Comparison of ENCODE assay signal across 9 cellular contexts in genomic region chr15:72312605-72313447, GRCh38. TPM values are rescaled to one million over a fixed set of nuclear protein-coding genes. Genes with fewer than 3 reads are reported as not detected.
DNase-seq lines count a peak whose midpoint lies in the region; TF ChIP-seq lines count a peak whose summit lies in the region.
"Had no signal": no experiment of that assay in that cellular context is flagged by ENCODE, and none has a peak within 500 bp of the region (broad histone marks: within the 10 kb centered on the region; RNA-seq: fewer than 3 reads in every experiment).

No MANE protein-coding gene starts in this region.

- no peak overlapping the region for H3K4me2 ChIP-seq in neural progenitor cell
- H3K4me2 ChIP-seq: BLaER1 had no signal

- no peak overlapping the region for H3K27ac Mint-ChIP-seq in neural progenitor cell

- peaks cover 2% of the 10 kb centered on the region for H4K20me1 ChIP-seq in neural progenitor cell (ENCODE audit: low read depth)
- H4K20me1 ChIP-seq: BLaER1 had no signal

- H3F3A ChIP-seq in neural progenitor cell (ENCODE audit: low read depth), result no peaks in the 10 kb centered on the region

- H3K27me3 Mint-ChIP-seq in neural progenitor cell (ENCODE audit: insufficient read depth, low read depth), result peaks cover 22% of the 10 kb centered on the region

- intact Hi-C loops in tibial artery (cut with DNase I; ENCODE audit: low total_unique reads), result no loop called here

- no peak overlapping the region for H3K4me3 Mint-ChIP-seq in neural progenitor cell

- H3K27me3 ChIP-seq in neural progenitor cell, result peaks cover 70% of the 10 kb centered on the region
- H3K27me3 ChIP-seq in tibial artery, result no peaks in the 10 kb centered on the region
- H3K27me3 ChIP-seq: BLaER1 had no signal

- H3K79me2 ChIP-seq in neural progenitor cell (ENCODE audit: low read depth), result no peaks in the 10 kb centered on the region

- H3K9me3 Mint-ChIP-seq in neural progenitor cell, result no peaks in the 10 kb centered on the region

- H3K4me1 ChIP-seq in neural progenitor cell (no peaks in the 10 kb centered on the region), tibial artery (no peaks in the 10 kb centered on the region)

- H3K36me3 ChIP-seq in neural progenitor cell (no peaks in the 10 kb centered on the region), tibial artery (no peaks in the 10 kb centered on the region)
- H3K36me3 ChIP-seq: BLaER1 had no signal

- TF ChIP-seq CTCF in fibroblast of mammary gland (conservative IDR thresholded peaks at IDR 0.05; ENCODE audit: control insufficient read depth, insufficient read depth, low read depth, low read length) (peak; percentile 81), neural progenitor cell (IDR thresholded peaks at IDR 0.05) (peak; percentile 82), tibial artery (IDR thresholded peaks at IDR 0.05) (peak; percentile 47 to 59)

- H3K9me3 ChIP-seq in neural progenitor cell (ENCODE audit: low read depth), result no peaks in the 10 kb centered on the region
- H3K9me3 ChIP-seq in tibial artery, result no peaks in the 10 kb centered on the region
- H3K9me3 ChIP-seq: BLaER1 had no signal

- H3K4me3 ChIP-seq in fibroblast of mammary gland (ENCODE audit: control insufficient read depth, low read depth, low read length) (no peak overlapping the region), neural progenitor cell (no peak overlapping the region), tibial artery (no peak overlapping the region)
- H3K4me3 ChIP-seq: BLaER1 had no signal

- H2AFZ ChIP-seq in neural progenitor cell (replicated peaks), result no peak overlapping the region

- no peaks in the 10 kb centered on the region for H3K36me3 Mint-ChIP-seq in neural progenitor cell

- H3K27ac ChIP-seq in neural progenitor cell, result no peak overlapping the region
- H3K27ac ChIP-seq in tibial artery, result no peak overlapping the region
- H3K27ac ChIP-seq: BLaER1 had no signal

- H3K4me1 Mint-ChIP-seq in neural progenitor cell, result no peaks in the 10 kb centered on the region

- DNase-seq in NCI-H1417 (lab: John Stamatoyannopoulos, UW), result peak; percentile 31 to 81 (median 42)
- no peak for DNase-seq in NCI-H1417 treated with DMSO at 0.1 percent for 48 hours (lab: John Stamatoyannopoulos, UW)
- peak; percentile 92 for DNase-seq in HuH-7 (ENCODE audit: low spot score)
- peak; percentile 74 for DNase-seq in OCI-M1 (lab: John Stamatoyannopoulos, UW)
- DNase-seq in activated T-cell treated with anti-CD3 and anti-CD28 coated beads, Interleukin-2, amount 50 U/mL, for 1 hour, result peak; percentile 58
- peak; percentile 73 for DNase-seq in fibroblast of mammary gland (ENCODE audit: low read depth)
- peak; percentile 82 for DNase-seq in neural progenitor cell (ENCODE audit: low spot score)
- DNase-seq in tibial artery, result peak; percentile 60 to 75

- no peak overlapping the region for H3K9ac ChIP-seq in neural progenitor cell
- H3K9ac ChIP-seq: BLaER1 had no signal

RNA-seq across cellular contexts. Expression of gene CELF6, which starts 7.1 kb away (rescaled TPM):
- total RNA-seq in neural progenitor cell (ENCODE audit: low replicate concordance), result 0.19 and 0.95 TPM in 2 replicates

RNA-seq across cellular contexts. Expression of gene PARP6, which starts 40.5 kb away (rescaled TPM):
- total RNA-seq in neural progenitor cell (ENCODE audit: low replicate concordance), result 34.3 and 38.6 TPM in 2 replicates
